ENCODE assay signal across 7 cellular contexts in genomic region chr14:30270200-30271161, GRCh38.
DNase-seq lines count a peak whose midpoint lies in the region; ATAC-seq and TF ChIP-seq lines count a peak whose summit lies in the region.

No MANE protein-coding gene starts in this region.

- peaks cover 6% of the 10 kb centered on the region for H3K27me3 ChIP-seq in hepatocyte

- intact Hi-C loops in sciatic nerve (cut with DNase I), result no loop called here

- H4K20me1 ChIP-seq in hepatocyte (ENCODE audit: insufficient read depth, poor library complexity, severe bottlenecking), result no peaks in the 10 kb centered on the region

- no peaks in the 10 kb centered on the region for H3K9me3 ChIP-seq in hepatocyte (ENCODE audit: low read depth)

- WGBS in hepatocyte (ENCODE audit: low lambda C conversion rate, missing lambda C conversion rate), result 30% methylated on average over 29 of the region's 29 CpGs

- H2AFZ ChIP-seq in hepatocyte, result peak overlapping the region; percentile 75

- TF ChIP-seq CTCF in hepatocyte (IDR thresholded peaks at IDR 0.05; ENCODE audit: poor library complexity), result peak; percentile 77

- no peaks in the 10 kb centered on the region for H3K79me2 ChIP-seq in hepatocyte

- H3K36me3 ChIP-seq in hepatocyte (replicated peaks; ENCODE audit: insufficient read depth, low read depth), result no peaks in the 10 kb centered on the region

- peak overlapping the region; percentile 83 for H3K4me2 ChIP-seq in hepatocyte

- peak; percentile 64 for DNase-seq in NCI-H1092 (lab: John Stamatoyannopoulos, UW)
- DNase-seq in SW 1271 (lab: John Stamatoyannopoulos, UW), result peak; percentile 20 to 61
- DNase-seq in amniotic stem cell (lab: John Stamatoyannopoulos, UW), result peak; percentile 64
- peak; percentile 90 for DNase-seq in hepatocyte (ENCODE audit: low spot score)
- peak; percentile 90 for DNase-seq in sciatic nerve (ENCODE audit: low spot score)

- H3K4me1 ChIP-seq in hepatocyte (ENCODE audit: insufficient read depth), result peaks cover 5% of the 10 kb centered on the region

- H3K4me3 ChIP-seq in hepatocyte, result no peak overlapping the region

- H3K9me2 ChIP-seq in hepatocyte (replicated peaks; ENCODE audit: insufficient read depth), result no peaks in the 10 kb centered on the region

- no peak overlapping the region for H3K27ac ChIP-seq in hepatocyte

- ATAC-seq in GM18498 (IDR thresholded peaks at IDR 0.05; ENCODE audit: unreplicated experiment), result peak; percentile 99
- ATAC-seq in HG02759 (IDR thresholded peaks at IDR 0.05; ENCODE audit: unreplicated experiment), result peak; percentile 100
- ATAC-seq in sciatic nerve, result peak; percentile 98
